ENCODE assay signal across 4 cellular contexts in genomic region chr6:156816505-156816904, GRCh38.
TF ChIP-seq lines count a peak whose summit lies in the region.

No MANE protein-coding gene starts in this region.

TF ChIP-seq in GM23338, 12 proteins besides CTCF, POLR2A, EP300 and RAD21:
- TF ChIP-seq JUNB (IDR thresholded peaks at IDR 0.05; ENCODE audit: unreplicated experiment) (no peak), NANOG (IDR thresholded peaks at IDR 0.05; ENCODE audit: borderline replicate concordance) (no peak), ZNF114 (CRISPR knock-in tag; IDR thresholded peaks at IDR 0.05) (no peak), POLR2AphosphoS5 (IDR thresholded peaks at IDR 0.05; ENCODE audit: low read depth) (no peak), ETS1 (IDR thresholded peaks at IDR 0.05) (no peak), ZNF331 (CRISPR knock-in tag; IDR thresholded peaks at IDR 0.05; ENCODE audit: low read depth) (no peak), EZH2phosphoT487 (IDR thresholded peaks at IDR 0.05; ENCODE audit: unreplicated experiment) (no peak), CREB1 (CRISPR knock-in tag; IDR thresholded peaks at IDR 0.05; ENCODE audit: low read depth) (no peak), EZH2 (IDR thresholded peaks at IDR 0.05; ENCODE audit: low read depth, unreplicated experiment) (no peak), STAT1 (IDR thresholded peaks at IDR 0.05; ENCODE audit: unreplicated experiment) (no peak)
TF ChIP-seq in GM23338: peak in this region for 0.

TF ChIP-seq in GM12878, 131 proteins besides CTCF, POLR2A, EP300 and RAD21:
- TF ChIP-seq ZBTB4 (CRISPR knock-in tag; IDR thresholded peaks at IDR 0.05) (no peak), PKNOX1 (IDR thresholded peaks at IDR 0.05) (0 out of 2 replicates have a peak, but pooled peaks have one; percentile 32), BCLAF1 (IDR thresholded peaks at IDR 0.05) (no peak)

TF ChIP-seq in HepG2, 621 proteins besides CTCF, POLR2A, EP300 and RAD21:
- peak; percentile 65 for TF ChIP-seq RBM22 (optimal IDR thresholded peaks at IDR 0.05; ENCODE audit: low read length)
- TF ChIP-seq RNF2 (conservative IDR thresholded peaks at IDR 0.05; ENCODE audit: low read depth) = no peak
- 0 out of 2 replicates have a peak, but pooled peaks have one; percentile 20 for TF ChIP-seq ZBTB38 (CRISPR knock-in tag; IDR thresholded peaks at IDR 0.05)

TF ChIP-seq in SK-N-SH, 30 proteins besides CTCF, POLR2A, EP300 and RAD21:
- no peak for TF ChIP-seq YY1 (IDR thresholded peaks at IDR 0.05; ENCODE audit: low read depth)
- no peak for TF ChIP-seq MAX (IDR thresholded peaks at IDR 0.05; ENCODE audit: low read depth)
- no peak for TF ChIP-seq USF1 (IDR thresholded peaks at IDR 0.05; ENCODE audit: borderline replicate concordance, low read depth)
- no peak for TF ChIP-seq FOXM1 (IDR thresholded peaks at IDR 0.05; ENCODE audit: low read depth)
- TF ChIP-seq RXRA (IDR thresholded peaks at IDR 0.05; ENCODE audit: borderline replicate concordance, low read depth) = no peak
- no peak for TF ChIP-seq ELF1 (IDR thresholded peaks at IDR 0.05)
- no peak for TF ChIP-seq POLR2AphosphoS5 (IDR thresholded peaks at IDR 0.05; ENCODE audit: low read depth, low read length)
- no peak for TF ChIP-seq FOSL2 (IDR thresholded peaks at IDR 0.05; ENCODE audit: borderline replicate concordance, low read depth)
- no peak for TF ChIP-seq TAF1 (IDR thresholded peaks at IDR 0.05; ENCODE audit: borderline replicate concordance, low read depth, low read length)
